Comparison of ENCODE assay signal across 25 cellular contexts in the genomic region with DNA sequence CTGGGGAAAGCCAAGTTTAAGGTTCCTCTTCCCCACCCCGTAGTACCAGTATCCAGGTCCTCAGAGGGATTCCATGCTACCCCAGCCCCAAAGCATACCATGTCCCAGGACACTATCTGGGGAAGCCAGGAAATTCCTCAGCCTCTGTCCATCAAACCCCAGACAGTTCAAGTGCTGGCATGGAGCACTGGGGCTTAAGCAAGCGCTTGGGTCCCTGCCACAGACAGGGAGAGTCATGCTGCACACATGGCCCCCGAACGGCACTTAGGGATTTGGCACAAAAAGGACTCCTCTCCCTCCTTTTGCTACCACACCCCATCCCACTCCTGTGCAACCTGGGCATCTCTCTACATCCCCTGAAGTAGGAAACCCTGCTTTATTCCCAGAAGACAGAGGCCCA. TPM values are rescaled to one million over a fixed set of nuclear protein-coding genes. Genes with fewer than 3 reads are reported as not detected.
DNase-seq lines count a peak whose midpoint lies in the region; ATAC-seq and TF ChIP-seq lines count a peak whose summit lies in the region.
"Had no signal": no experiment of that assay in that cellular context is flagged by ENCODE, and none has a peak within 500 bp of the region (broad histone marks: within the 10 kb centered on the region; RNA-seq: fewer than 3 reads in every experiment).

No MANE protein-coding gene starts in this region.

- H3K27me3 ChIP-seq in ascending aorta: no peaks in the 10 kb centered on the region
- H3K27me3 ChIP-seq in heart right ventricle: no peaks in the 10 kb centered on the region
- H3K27me3 ChIP-seq: BE2C had no signal

- intact Hi-C loops in ascending aorta (cut with DNase I) (no loop called here), heart right ventricle (cut with DNase I) (no loop called here), sciatic nerve (cut with DNase I) (no loop called here)

- peaks cover 6 to 8% of the 10 kb centered on the region in 2 donors for H3K4me1 ChIP-seq in ascending aorta
- peaks cover 6 to 53% (median 28%) of the 10 kb centered on the region in 9 donors for H3K4me1 ChIP-seq in heart right ventricle
- H3K4me1 ChIP-seq: A549, BE2C had no signal

- H3K4me3 ChIP-seq in AG10803 (ENCODE audit: low read length) (no peak overlapping the region), ascending aorta (no peak overlapping the region), heart right ventricle (no peak overlapping the region)
- H3K4me3 ChIP-seq: A549 had no signal

- ATAC-seq in heart right ventricle (peak; percentile 45 to 90 (median 78)), sciatic nerve (peak; percentile 69), HG03039 (IDR thresholded peaks at IDR 0.05; ENCODE audit: unreplicated experiment) (no peak), HG02610 (IDR thresholded peaks at IDR 0.05; ENCODE audit: unreplicated experiment) (no peak)
- ATAC-seq: A549; activated CD8-positive, alpha-beta memory T cell treated with anti-CD3 and anti-CD28 coated beads, Interleukin-2, amount 10 ng/mL, durations not matched to agents 7 days and 5 days; effector memory CD8-positive, alpha-beta T cell; esophagus mucosa; left lobe of liver had no signal

- H3K27ac ChIP-seq in ascending aorta: peak overlapping the region; percentile 27 to 60
- peak overlapping the region in 7 of 10 donors; percentile 35 to 77 (median 58) for H3K27ac ChIP-seq in heart right ventricle
- H3K27ac ChIP-seq: A549 had no signal

- DNase-seq in AG10803 (ENCODE audit: low read depth) (peak; percentile 67), ascending aorta (ENCODE audit: low spot score in 2 of 2) (no peak), heart right ventricle (peak; percentile 59 to 67), sciatic nerve (ENCODE audit: low spot score) (no peak), NCI-H446 (lab: John Stamatoyannopoulos, UW) (no peak)
- DNase-seq in stimulated activated CD4-positive, alpha-beta T cell treated with anti-CD3 and anti-CD28 coated beads, Interleukin-15, amount 100 ng/mL, for 24 hours: no peak
- DNase-seq: activated CD4-positive, alpha-beta T cell treated with anti-CD3 and anti-CD28 coated beads for 4 hours; activated CD8-positive, alpha-beta memory T cell treated with anti-CD3 and anti-CD28 coated beads, Interleukin-2, amount 10 ng/mL, durations not matched to agents 7 days and 5 days; activated naive CD4-positive, alpha-beta T cell treated with anti-CD3 and anti-CD28 coated beads, Interleukin-2, amount 50 U/mL, for 16 hours; BE2C; Caco-2; effector memory CD8-positive, alpha-beta T cell; Kasumi-1; NCI-H187; NCI-H2227 treated with DMSO at 0.1 percent for 48 hours; NCI-H82; OCI-M1; SIG-M5; stimulated activated naive CD4-positive, alpha-beta T cell; T-helper 1 cell had no signal

- H3K9me3 ChIP-seq in ascending aorta (no peaks in the 10 kb centered on the region), heart right ventricle (no peaks in the 10 kb centered on the region)
- H3K9me3 ChIP-seq: A549, BE2C, Caco-2 had no signal

- TF ChIP-seq CTCF in AG10803 (conservative IDR thresholded peaks at IDR 0.05; ENCODE audit: low read length) (no peak), ascending aorta (IDR thresholded peaks at IDR 0.05) (no peak), heart right ventricle (IDR thresholded peaks at IDR 0.05) (no peak)

- WGBS in heart right ventricle, 2 donors: 27 to 57% methylated on average over 4 of the region's 4 CpGs

- H3K36me3 ChIP-seq in ascending aorta: peaks cover 55 to 59% of the 10 kb centered on the region in 2 donors
- H3K36me3 ChIP-seq in heart right ventricle: peaks cover 0 to 80% (median 36%) of the 10 kb centered on the region in 9 donors
- H3K36me3 ChIP-seq: BE2C had no signal

RNA-seq across cellular contexts. Expression of a gene that starts 21.8 kb away (rescaled TPM):
- total RNA-seq in ascending aorta (65.0 TPM), heart right ventricle (100 to 1,000 TPM in 8 of 10 donors, 10 to 100 TPM in 2; 84.4 to 144 (median 122) TPM), sciatic nerve (75.9 TPM)
- 100 to 1,000 TPM in 1 of 2 donors, 10 to 100 TPM in 1; 35.3 to 123 TPM for polyA plus RNA-seq in heart right ventricle

RNA-seq across cellular contexts. Expression of a gene that starts 50.5 kb away (rescaled TPM):
- total RNA-seq in ascending aorta: 28.0 TPM
- total RNA-seq in heart right ventricle: 10 to 100 TPM; 17.6 to 27.2 (median 23.0) TPM
- 1 to 10 TPM; 2.7 to 4.0 TPM for polyA plus RNA-seq in heart right ventricle
- 51.5 TPM for total RNA-seq in sciatic nerve

RNA-seq across cellular contexts. Expression of a gene that starts 51.2 kb away (rescaled TPM):
- total RNA-seq in ascending aorta (54.5 TPM), heart right ventricle (1 to 10 TPM; 2.2 to 7.8 (median 4.1) TPM), sciatic nerve (24.1 TPM)
- 10 to 100 TPM in 1 of 2 donors, 1 to 10 TPM in 1; 4.3 to 13.5 TPM for polyA plus RNA-seq in heart right ventricle

Comparison
In these comparisons a context has a peak if more than half of its experiments do, and no peak if none do; other contexts are left out.
1. DNase-seq: peak in AG10803 (single experiment) and heart right ventricle (2 of 2); none in ascending aorta (0 of 2), sciatic nerve (single experiment), NCI-H446 (0 of 2) and stimulated activated CD4-positive, alpha-beta T cell treated with anti-CD3 and anti-CD28 coated beads, Interleukin-15, amount 100 ng/mL, for 24 hours (single experiment).
2. ATAC-seq: peak in heart right ventricle (8 of 8) and sciatic nerve (single experiment); none in HG03039 (single experiment) and HG02610 (single experiment).